8 cellular contexts compared by ENCODE assay signal in genomic region chr11:45918331-45918941, GRCh38. TPM values are rescaled to one million over a fixed set of nuclear protein-coding genes. Genes with fewer than 3 reads are reported as not detected.
DNase-seq lines count a peak whose midpoint lies in the region; ATAC-seq, FAIRE-seq and TF ChIP-seq lines count a peak whose summit lies in the region.

No MANE protein-coding gene starts in this region.

- ATAC-seq in GM19324 (IDR thresholded peaks at IDR 0.05; ENCODE audit: low FRiP score, unreplicated experiment), result peak; percentile 34

- peak overlapping the region; percentile 72 to 99 (median 93) for H3K4me2 ChIP-seq in BLaER1 treated with 17β-estradiol and CSF1 and Interleukin-3, amounts not matched to agents 10 nM and 100 nM
- peak overlapping the region; percentile 96 for H3K4me2 ChIP-seq in endothelial cell of umbilical vein (ENCODE audit: insufficient read depth, low read length)

- H3K9me1 ChIP-seq in endothelial cell of umbilical vein (replicated peaks; ENCODE audit: control insufficient read depth, extremely low read depth, insufficient read depth, low read length), result no peaks in the 10 kb centered on the region

- peak; percentile 89 for DNase-seq in HT-29 (ENCODE audit: low spot score)
- DNase-seq in NOMO-1 (lab: John Stamatoyannopoulos, UW; ENCODE audit: unreplicated experiment in 2 of 2), result peak; percentile 61 to 71
- DNase-seq in activated CD8-positive, alpha-beta memory T cell treated with anti-CD3 and anti-CD28 coated beads, Interleukin-2, amount 50 U/mL, for 4 hours, result peak; percentile 48
- peak; percentile 78 for DNase-seq in endothelial cell of umbilical vein (ENCODE audit: low read depth, low spot score)
- peak; percentile 48 for DNase-seq in stimulated activated CD8-positive, alpha-beta memory T cell treated with anti-CD3 and anti-CD28 coated beads, Interleukin-4, amount 100 ng/mL, for 24 hours (ENCODE audit: low read depth)

- no peak for TF ChIP-seq CTCF in endothelial cell of umbilical vein (IDR thresholded peaks at IDR 0.05; ENCODE audit: extremely low read depth in 1 of 2, insufficient read depth in 1 of 2, low read depth in 1 of 2, low read length in 2 of 2)

- peak overlapping the region; percentile 88 to 95 (median 93); a peak in 21 of 22 replicates for H3K27ac ChIP-seq in BLaER1 treated with 17β-estradiol and CSF1 and Interleukin-3, amounts not matched to agents 10 nM and 100 nM
- H3K27ac ChIP-seq in endothelial cell of umbilical vein (ENCODE audit: insufficient read depth, low read depth, low read length), result peak overlapping the region; percentile 79
- H3K27ac ChIP-seq in mesodermal cell (ENCODE audit: low read depth, low read length, severe bottlenecking), result peak overlapping the region; percentile 86

- H3K4me1 ChIP-seq in BLaER1 treated with 17β-estradiol and CSF1 and Interleukin-3, amounts not matched to agents 10 nM and 100 nM, result peaks cover 33 to 66% (median 59%) of the 10 kb centered on the region in 10 experiments
- H3K4me1 ChIP-seq in endothelial cell of umbilical vein (ENCODE audit: control insufficient read depth, extremely low read depth, insufficient read depth, low read length), result peaks cover 10% of the 10 kb centered on the region
- H3K4me1 ChIP-seq in mesodermal cell (ENCODE audit: control insufficient read depth, insufficient read depth, low read length, poor library complexity, severe bottlenecking), result no peaks in the 10 kb centered on the region

- peaks cover 10% of the 10 kb centered on the region for H3K79me2 ChIP-seq in endothelial cell of umbilical vein (ENCODE audit: control insufficient read depth, insufficient read depth, low read length)

- CTCF ChIA-PET in endothelial cell of umbilical vein (lab: Charles Lee), result interaction anchor here (1.0 to 1.3 kb wide), 4 partner anchors 46 to 147 kb away, joined by 3 to 5 read pairs (median 4); no protein-coding TSS in a partner anchor

- BruUV-seq in endothelial cell of umbilical vein (replicated peaks; lab: Mats Ljungman, UMichigan), result TSS peak; percentile 3

- peak overlapping the region; percentile 81 to 98 (median 92) for H3K4me3 ChIP-seq in BLaER1 treated with 17β-estradiol and CSF1 and Interleukin-3, amounts not matched to agents 10 nM and 100 nM
- H3K4me3 ChIP-seq in endothelial cell of umbilical vein (replicated peaks in 1 of 3; ENCODE audit: insufficient read depth in 1 of 3, low read depth in 1 of 3, low read length in 3 of 3) (peak overlapping the region; percentile 87 to 96 (median 94)), mesodermal cell (ENCODE audit: extremely low read depth, insufficient read depth, low read length, poor library complexity, severe bottlenecking) (peak overlapping the region; percentile 69)

- peaks cover 28 to 37% (median 35%) of the 10 kb centered on the region in 11 experiments for H3K27me3 ChIP-seq in BLaER1 treated with 17β-estradiol and CSF1 and Interleukin-3, amounts not matched to agents 10 nM and 100 nM
- peaks cover 9 to 21% of the 10 kb centered on the region in 2 experiments for H3K27me3 ChIP-seq in endothelial cell of umbilical vein (ENCODE audit: control insufficient read depth in 2 of 2, insufficient read depth in 2 of 2, low read length in 2 of 2)

- peak overlapping the region; percentile 98 for H2AFZ ChIP-seq in endothelial cell of umbilical vein (ENCODE audit: low read depth, low read length)

- no peaks in the 10 kb centered on the region for H3K9me3 ChIP-seq in BLaER1 treated with 17β-estradiol and CSF1 and Interleukin-3, amounts not matched to agents 10 nM and 100 nM (replicated peaks in 1 of 11)
- no peaks in the 10 kb centered on the region for H3K9me3 ChIP-seq in endothelial cell of umbilical vein (replicated peaks; ENCODE audit: control insufficient read depth, insufficient read depth, low read length)
- H3K9me3 ChIP-seq in mesodermal cell (ENCODE audit: control insufficient read depth, low read length), result no peaks in the 10 kb centered on the region

- dilution Hi-C loops in endothelial cell of umbilical vein (cut with MboI; ENCODE audit: extremely low pct_ligation_motif_present, low sequenced_read_pairs), result no loop called here

- H4K20me1 ChIP-seq in BLaER1 treated with 17β-estradiol and CSF1 and Interleukin-3, amounts not matched to agents 10 nM and 100 nM, result peaks cover 0 to 56% (median 26%) of the 10 kb centered on the region in 11 experiments; a peak in 16 of 22 replicates
- H4K20me1 ChIP-seq in endothelial cell of umbilical vein (replicated peaks; ENCODE audit: control insufficient read depth, extremely low read depth, insufficient read depth, low read length), result no peaks in the 10 kb centered on the region

- 0 to 1% methylated on average over 22 to 24 of the region's 38 CpGs for WGBS in mesodermal cell (ENCODE audit: insufficient coverage in 2 of 2), 2 experiments

- H3K9ac ChIP-seq in BLaER1 treated with 17β-estradiol and CSF1 and Interleukin-3, amounts not matched to agents 10 nM and 100 nM, result peak overlapping the region; percentile 86 to 96 (median 94)
- peak overlapping the region; percentile 88 for H3K9ac ChIP-seq in endothelial cell of umbilical vein (replicated peaks; ENCODE audit: extremely low read depth, insufficient read depth, low read length)

- TF ChIP-seq POLR2A in endothelial cell of umbilical vein (IDR thresholded peaks at IDR 0.05; ENCODE audit: low read depth, low read length), result peak; percentile 75

- peaks cover 28 to 31% (median 29%) of the 10 kb centered on the region in 11 experiments for H3K36me3 ChIP-seq in BLaER1 treated with 17β-estradiol and CSF1 and Interleukin-3, amounts not matched to agents 10 nM and 100 nM
- peaks cover 0 to 21% of the 10 kb centered on the region in 2 experiments for H3K36me3 ChIP-seq in endothelial cell of umbilical vein (ENCODE audit: control insufficient read depth in 2 of 2, extremely low read depth in 1 of 2, insufficient read depth in 2 of 2, low read length in 2 of 2)
- peaks cover 30% of the 10 kb centered on the region for H3K36me3 ChIP-seq in mesodermal cell (ENCODE audit: control insufficient read depth, insufficient read depth, low read length)

- peak; percentile 85 for FAIRE-seq in endothelial cell of umbilical vein (lab: Jason Lieb, UNC)

- intact Hi-C loops in endothelial cell of umbilical vein (cut with micrococcal nuclease), result loop anchor here (1.0 to 2.0 kb wide), 3 partner anchors 19 to 321 kb away; partner anchors contain the start of gene CRY2

- POLR2A ChIA-PET in endothelial cell of umbilical vein (lab: Charles Lee), result interaction anchor here (0.7 to 1.6 kb wide), 3 partner anchors 12 to 72 kb away, joined by 3 to 4 read pairs (median 4); no protein-coding TSS in a partner anchor

TF ChIP-seq in endothelial cell of umbilical vein, 7 proteins besides CTCF, POLR2A, EP300 and RAD21 (continues in another document):
- peak; percentile 47 for TF ChIP-seq POLR2AphosphoS5 (IDR thresholded peaks at IDR 0.05; ENCODE audit: insufficient read depth, low read depth, low read length)

RNA-seq across cellular contexts. Expression of gene PEX16, which starts 0.8 kb away (rescaled TPM):
- total RNA-seq in HT-29 (2014; rRNA removed; shearing (Covaris generic)), result 86.5 and 98.4 TPM in 2 replicates
- 25.7 and 27.4 TPM in 2 replicates for total RNA-seq in endothelial cell of umbilical vein
- 32.2 and 36.8 TPM in 2 replicates for polyA plus RNA-seq in endothelial cell of umbilical vein
- 22.2 and 27.6 TPM in 2 replicates for polyA plus RNA-seq in endothelial cell of umbilical vein (2011; cell fraction: cytosol; rRNA removed)
- polyA plus RNA-seq in endothelial cell of umbilical vein (2011; cell fraction: nucleus; rRNA removed), result 43.7 and 47.3 TPM in 2 replicates
- polyA plus RNA-seq in endothelial cell of umbilical vein (2012), result 18.1 and 27.9 TPM in 2 replicates
- polyA minus RNA-seq in endothelial cell of umbilical vein, result 14.1 and 19.1 TPM in 2 replicates
- polyA minus RNA-seq in endothelial cell of umbilical vein (2011; cell fraction: cytosol; rRNA and poly(A)+ RNA removed), result 26.3 TPM
- polyA minus RNA-seq in endothelial cell of umbilical vein (2011; cell fraction: nucleus; rRNA and poly(A)+ RNA removed), result 13.8 and 21.0 TPM in 2 replicates
- polyA plus RNA-seq in mesodermal cell (2013, experiment 1 of 2), result 19.5 TPM
- 15.4 TPM for polyA plus RNA-seq in mesodermal cell (2013, experiment 2 of 2)

RNA-seq across cellular contexts. Expression of gene LARGE2, which starts 4.0 kb away (rescaled TPM):
- total RNA-seq in HT-29 (2014; rRNA removed; shearing (Covaris generic)), result 2.6 and 4.5 TPM in 2 replicates
- not detected in 2 replicates for total RNA-seq in endothelial cell of umbilical vein
- 0.06 and 0.10 TPM in 2 replicates for polyA plus RNA-seq in endothelial cell of umbilical vein
- 0.04 TPM in 1 of 2 replicates, not detected in the other for polyA plus RNA-seq in endothelial cell of umbilical vein (2011; cell fraction: cytosol; rRNA removed)
- polyA plus RNA-seq in endothelial cell of umbilical vein (2011; cell fraction: nucleus; rRNA removed), result 0.05 TPM in 1 of 2 replicates, not detected in the other
- polyA plus RNA-seq in endothelial cell of umbilical vein (2012), result not detected in 2 replicates
- polyA minus RNA-seq in endothelial cell of umbilical vein, result 0.12 and 0.19 TPM in 2 replicates
- polyA minus RNA-seq in endothelial cell of umbilical vein (2011; cell fraction: cytosol; rRNA and poly(A)+ RNA removed), result not detected
- not detected in 2 replicates for polyA minus RNA-seq in endothelial cell of umbilical vein (2011; cell fraction: nucleus; rRNA and poly(A)+ RNA removed)
- polyA plus RNA-seq in mesodermal cell (2013, experiment 1 of 2), result 0.22 TPM
- 0.46 TPM for polyA plus RNA-seq in mesodermal cell (2013, experiment 2 of 2)

RNA-seq across cellular contexts. Expression of gene FREY1, which starts 11.4 kb away (rescaled TPM):
- total RNA-seq in HT-29 (2014; rRNA removed; shearing (Covaris generic)), result 0.31 and 1.7 TPM in 2 replicates
- total RNA-seq in endothelial cell of umbilical vein, result 1.1 and 1.4 TPM in 2 replicates
- polyA plus RNA-seq in endothelial cell of umbilical vein, result 0.53 and 0.84 TPM in 2 replicates
- 0.20 and 0.30 TPM in 2 replicates for polyA plus RNA-seq in endothelial cell of umbilical vein (2011; cell fraction: cytosol; rRNA removed)
- polyA plus RNA-seq in endothelial cell of umbilical vein (2011; cell fraction: nucleus; rRNA removed), result 2.9 and 4.5 TPM in 2 replicates
- 0.33 TPM in 1 of 2 replicates, not detected in the other for polyA plus RNA-seq in endothelial cell of umbilical vein (2012)
- polyA minus RNA-seq in endothelial cell of umbilical vein, result 1.2 and 3.4 TPM in 2 replicates
- not detected for polyA minus RNA-seq in endothelial cell of umbilical vein (2011; cell fraction: cytosol; rRNA and poly(A)+ RNA removed)
- 6.7 and 13.2 TPM in 2 replicates for polyA minus RNA-seq in endothelial cell of umbilical vein (2011; cell fraction: nucleus; rRNA and poly(A)+ RNA removed)
- polyA plus RNA-seq in mesodermal cell (2013, experiment 1 of 2), result 0.41 TPM
- polyA plus RNA-seq in mesodermal cell (2013, experiment 2 of 2), result not detected

RNA-seq across cellular contexts. Expression of gene MAPK8IP1, which starts 33.0 kb away (rescaled TPM):
- 2.9 and 4.0 TPM in 2 replicates for total RNA-seq in HT-29 (2014; rRNA removed; shearing (Covaris generic))
- total RNA-seq in endothelial cell of umbilical vein, result 4.8 and 5.3 TPM in 2 replicates
- 4.1 and 6.8 TPM in 2 replicates for polyA plus RNA-seq in endothelial cell of umbilical vein
- polyA plus RNA-seq in endothelial cell of umbilical vein (2011; cell fraction: cytosol; rRNA removed), result 3.2 and 3.9 TPM in 2 replicates
- polyA plus RNA-seq in endothelial cell of umbilical vein (2011; cell fraction: nucleus; rRNA removed), result 2.5 and 2.8 TPM in 2 replicates
- polyA plus RNA-seq in endothelial cell of umbilical vein (2012), result 3.8 and 4.9 TPM in 2 replicates
- 2.3 and 2.9 TPM in 2 replicates for polyA minus RNA-seq in endothelial cell of umbilical vein
- 1.1 TPM for polyA minus RNA-seq in endothelial cell of umbilical vein (2011; cell fraction: cytosol; rRNA and poly(A)+ RNA removed)
- polyA minus RNA-seq in endothelial cell of umbilical vein (2011; cell fraction: nucleus; rRNA and poly(A)+ RNA removed), result 1.3 TPM in 2 replicates
- polyA plus RNA-seq in mesodermal cell (2013, experiment 1 of 2), result 10.2 TPM
- polyA plus RNA-seq in mesodermal cell (2013, experiment 2 of 2), result 7.8 TPM

Comparison
In these comparisons a context has a peak if more than half of its experiments do, and no peak if none do; other contexts are left out.
1. Peak in every context shown above with its lines: DNase-seq, ATAC-seq, H3K4me3 ChIP-seq and H3K27ac ChIP-seq.